ENCODE assay signal across 1 cellular context in genomic region chr2:44249269-44249668, GRCh38. TPM values are rescaled to one million over a fixed set of nuclear protein-coding genes. Genes with fewer than 3 reads are reported as not detected.
"Had no signal": no experiment of that assay in that cellular context is flagged by ENCODE, and none has a peak within 500 bp of the region (broad histone marks: within the 10 kb centered on the region; RNA-seq: fewer than 3 reads in every experiment).

No MANE protein-coding gene starts in this region.

RNA-seq across cellular contexts. Expression of gene SLC3A1, which starts 26.0 kb away (rescaled TPM):
- total RNA-seq: H1 had no signal
- polyA plus RNA-seq: H1 had no signal
